Comparison of ENCODE assay signal across 8 cellular contexts in the genomic region with DNA sequence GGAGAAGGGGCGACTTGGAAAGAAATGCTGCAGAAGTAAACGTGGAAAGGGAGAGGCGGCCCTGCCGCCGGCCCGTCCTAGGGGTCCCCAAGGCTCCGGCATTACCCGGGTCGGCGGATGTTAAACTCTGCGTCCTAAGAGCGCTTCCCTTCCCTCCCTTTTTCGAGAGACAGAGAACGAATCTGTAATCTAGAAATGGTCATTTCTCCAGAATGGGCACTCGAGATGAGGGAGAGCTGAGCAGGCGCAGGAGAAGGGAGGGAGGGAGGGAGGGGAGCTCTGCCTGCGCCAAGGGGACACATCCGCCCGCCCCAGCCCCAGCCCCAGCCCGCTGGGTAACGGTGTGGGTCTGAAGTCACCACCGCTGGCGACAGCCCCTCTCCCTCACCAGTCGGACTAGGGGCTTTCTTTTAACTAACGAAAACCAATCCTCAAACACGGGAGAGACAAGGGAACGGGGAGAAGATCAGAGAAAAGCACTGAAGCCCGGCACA. TPM values are rescaled to one million over a fixed set of nuclear protein-coding genes. Genes with fewer than 3 reads are reported as not detected.
DNase-seq lines count a peak whose midpoint lies in the region; ATAC-seq and TF ChIP-seq lines count a peak whose summit lies in the region.

No MANE protein-coding gene starts in this region.

- no peak for DNase-seq in activated CD4-positive, alpha-beta T cell treated with anti-CD3 and anti-CD28 coated beads, Interleukin-2, amount 10 ng/mL, durations not matched to agents 7 days and 5 days
- DNase-seq in activated CD4-positive, alpha-beta T cell treated with anti-CD3 and anti-CD28 coated beads for 4 hours = no peak
- DNase-seq in activated B cell treated with CpG ODN at 0.5 μM for 24 hours = no peak
- peak; percentile 35 for DNase-seq in fibroblast of the aortic adventitia (ENCODE audit: low read depth)
- DNase-seq in pons (ENCODE audit: low spot score) = peak; percentile 70
- no peak for DNase-seq in stimulated activated CD4-positive, alpha-beta T cell treated with anti-CD3 and anti-CD28 coated beads, Interleukin-2, amount 100 ng/mL, for 24 hours

- H3K27ac Mint-ChIP-seq in activated CD4-positive, alpha-beta T cell treated with anti-CD3 and anti-CD28 coated beads, Interleukin-2, amount 10 ng/mL, durations not matched to agents 7 days and 5 days = peak overlapping the region; percentile 87
- H3K27ac Mint-ChIP-seq in activated B cell treated with CpG ODN at 0.5 μM for 24 hours = peak overlapping the region; percentile 70

- no peaks in the 10 kb centered on the region for H3K27me3 Mint-ChIP-seq in activated CD4-positive, alpha-beta T cell treated with anti-CD3 and anti-CD28 coated beads, Interleukin-2, amount 10 ng/mL, durations not matched to agents 7 days and 5 days
- no peaks in the 10 kb centered on the region for H3K27me3 Mint-ChIP-seq in activated B cell treated with CpG ODN at 0.5 μM for 24 hours

- POLR2A ChIA-PET in activated CD4-positive, alpha-beta T cell treated with anti-CD3 and anti-CD28 coated beads, Interleukin-2, amount 10 ng/mL, durations not matched to agents 7 days and 5 days (lab: Charles Lee) = no interaction called here
- POLR2A ChIA-PET in activated B cell treated with CpG ODN at 0.5 μM for 24 hours (lab: Charles Lee) = interaction anchor here (0.5 to 8.1 kb wide), 8 partner anchors 9 to 175 kb away, joined by 3 to 114 read pairs (median 12); a partner anchor contains a TSS

- H3K4me1 Mint-ChIP-seq in activated CD4-positive, alpha-beta T cell treated with anti-CD3 and anti-CD28 coated beads, Interleukin-2, amount 10 ng/mL, durations not matched to agents 7 days and 5 days = peaks cover 47% of the 10 kb centered on the region
- H3K4me1 Mint-ChIP-seq in activated B cell treated with CpG ODN at 0.5 μM for 24 hours = peaks cover 62% of the 10 kb centered on the region

- CTCF ChIA-PET in activated CD4-positive, alpha-beta T cell treated with anti-CD3 and anti-CD28 coated beads, Interleukin-2, amount 10 ng/mL, durations not matched to agents 7 days and 5 days (lab: Charles Lee) = interaction anchor here (1.4 to 7.6 kb wide), 3 partner anchors 10 to 44 kb away, joined by 5 to 82 read pairs (median 6); a partner anchor contains a TSS
- CTCF ChIA-PET in activated B cell treated with CpG ODN at 0.5 μM for 24 hours (lab: Charles Lee) = interaction anchor here (1.6 kb wide), 1 partner anchor 44 kb away, joined by 6 read pairs; no protein-coding TSS in a partner anchor

- no peaks in the 10 kb centered on the region for H3K9me3 Mint-ChIP-seq in activated CD4-positive, alpha-beta T cell treated with anti-CD3 and anti-CD28 coated beads, Interleukin-2, amount 10 ng/mL, durations not matched to agents 7 days and 5 days
- H3K9me3 Mint-ChIP-seq in activated B cell treated with CpG ODN at 0.5 μM for 24 hours = no peaks in the 10 kb centered on the region

- peaks cover 34% of the 10 kb centered on the region for H3K36me3 Mint-ChIP-seq in activated CD4-positive, alpha-beta T cell treated with anti-CD3 and anti-CD28 coated beads, Interleukin-2, amount 10 ng/mL, durations not matched to agents 7 days and 5 days (ENCODE audit: low read depth)
- H3K36me3 Mint-ChIP-seq in activated B cell treated with CpG ODN at 0.5 μM for 24 hours (ENCODE audit: low read depth) = peaks cover 17% of the 10 kb centered on the region

- intact Hi-C loops in activated B cell treated with CpG ODN at 0.5 μM for 24 hours (cut with micrococcal nuclease) = loop anchor here (1.0 to 2.0 kb wide), 4 partner anchors 39 to 401 kb away; a partner anchor contains a TSS

- TF ChIP-seq CTCF in activated B cell treated with CpG ODN at 0.5 μM for 24 hours (IDR thresholded peaks at IDR 0.05) (no peak), fibroblast of the aortic adventitia (IDR thresholded peaks at IDR 0.05; ENCODE audit: insufficient read depth, low read length) (no peak)

- peak overlapping the region; percentile 100 for H3K4me3 Mint-ChIP-seq in activated CD4-positive, alpha-beta T cell treated with anti-CD3 and anti-CD28 coated beads, Interleukin-2, amount 10 ng/mL, durations not matched to agents 7 days and 5 days
- H3K4me3 Mint-ChIP-seq in activated B cell treated with CpG ODN at 0.5 μM for 24 hours = peak overlapping the region; percentile 100

- H3K4me3 ChIP-seq in fibroblast of the aortic adventitia (ENCODE audit: low read depth, low read length) = peak overlapping the region; percentile 88

- ATAC-seq in activated B cell treated with CpG ODN at 0.5 μM for 24 hours (ENCODE audit: low read depth) (no peak), GM19397 (IDR thresholded peaks at IDR 0.05; ENCODE audit: unreplicated experiment) (no peak), GM21447 (IDR thresholded peaks at IDR 0.05; ENCODE audit: unreplicated experiment) (no peak)

RNA-seq across cellular contexts. Expression of a gene that starts 1.7 kb away (rescaled TPM):
- 100 to 1,000 TPM; 116 to 121 TPM for total RNA-seq in activated CD4-positive, alpha-beta T cell treated with anti-CD3 and anti-CD28 coated beads, Interleukin-2, amount 10 ng/mL, durations not matched to agents 7 days and 5 days
- total RNA-seq in activated B cell treated with CpG ODN at 0.5 μM for 24 hours = 72.5 and 79.4 TPM in 2 replicates
- total RNA-seq in fibroblast of the aortic adventitia (ENCODE audit: low replicate concordance) = 16.4 and 34.5 TPM in 2 replicates

RNA-seq across cellular contexts. Expression of a gene that starts 2.6 kb away (rescaled TPM):
- 1 to 10 TPM; 7.9 to 8.5 TPM for total RNA-seq in activated CD4-positive, alpha-beta T cell treated with anti-CD3 and anti-CD28 coated beads, Interleukin-2, amount 10 ng/mL, durations not matched to agents 7 days and 5 days
- total RNA-seq in activated B cell treated with CpG ODN at 0.5 μM for 24 hours = 2.0 and 2.9 TPM in 2 replicates
- 5.3 and 7.5 TPM in 2 replicates for total RNA-seq in fibroblast of the aortic adventitia (ENCODE audit: low replicate concordance)

RNA-seq across cellular contexts. Expression of a gene that starts 25.5 kb away (rescaled TPM):
- total RNA-seq in activated CD4-positive, alpha-beta T cell treated with anti-CD3 and anti-CD28 coated beads, Interleukin-2, amount 10 ng/mL, durations not matched to agents 7 days and 5 days = 10 to 100 TPM; 14.2 to 16.5 TPM
- 14.5 and 20.2 TPM in 2 replicates for total RNA-seq in activated B cell treated with CpG ODN at 0.5 μM for 24 hours
- total RNA-seq in fibroblast of the aortic adventitia (ENCODE audit: low replicate concordance) = 0.45 and 5.6 TPM in 2 replicates

RNA-seq across cellular contexts. Expression of a gene that starts 35.1 kb away (rescaled TPM):
- 10 to 100 TPM; 72.9 to 83.2 TPM for total RNA-seq in activated CD4-positive, alpha-beta T cell treated with anti-CD3 and anti-CD28 coated beads, Interleukin-2, amount 10 ng/mL, durations not matched to agents 7 days and 5 days
- 94.8 and 109 TPM in 2 replicates for total RNA-seq in activated B cell treated with CpG ODN at 0.5 μM for 24 hours
- total RNA-seq in fibroblast of the aortic adventitia (ENCODE audit: low replicate concordance) = 25.8 and 84.7 TPM in 2 replicates

RNA-seq across cellular contexts. Expression of a gene that starts 43.9 kb away (rescaled TPM):
- total RNA-seq in activated CD4-positive, alpha-beta T cell treated with anti-CD3 and anti-CD28 coated beads, Interleukin-2, amount 10 ng/mL, durations not matched to agents 7 days and 5 days = 100 to 1,000 TPM; 303 to 334 TPM
- total RNA-seq in activated B cell treated with CpG ODN at 0.5 μM for 24 hours (151 and 158 TPM in 2 replicates), fibroblast of the aortic adventitia (ENCODE audit: low replicate concordance) (0.27 and 6.0 TPM in 2 replicates)

Comparison
In these comparisons a context has a peak if more than half of its experiments do, and no peak if none do; other contexts are left out.
1. DNase-seq: peak in fibroblast of the aortic adventitia (single experiment) and pons (single experiment); none in activated CD4-positive, alpha-beta T cell treated with anti-CD3 and anti-CD28 coated beads, Interleukin-2, amount 10 ng/mL, durations not matched to agents 7 days and 5 days (single experiment), activated CD4-positive, alpha-beta T cell treated with anti-CD3 and anti-CD28 coated beads for 4 hours (0 of 2), activated B cell treated with CpG ODN at 0.5 μM for 24 hours (single experiment) and stimulated activated CD4-positive, alpha-beta T cell treated with anti-CD3 and anti-CD28 coated beads, Interleukin-2, amount 100 ng/mL, for 24 hours (0 of 2).